In the genomic region with DNA sequence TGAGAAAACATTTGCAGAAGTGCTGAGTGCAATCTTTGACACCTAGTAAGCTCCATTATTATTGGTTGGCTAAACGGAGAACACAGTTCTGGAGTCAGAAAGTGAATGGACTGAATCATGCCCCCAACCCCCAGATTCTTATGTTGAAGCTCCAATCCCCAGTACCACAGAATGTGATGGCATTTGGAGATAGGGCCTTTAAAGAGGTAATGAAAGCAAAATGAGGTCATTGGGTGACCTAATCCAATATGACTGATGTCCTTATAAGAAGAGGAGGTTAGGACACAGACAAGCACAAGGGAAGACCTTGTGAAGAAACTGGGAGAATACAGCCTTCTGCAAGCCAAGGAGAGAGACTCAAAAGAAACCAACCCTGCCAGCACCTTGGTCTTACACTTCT, we compare ENCODE assay signal across 34 cellular contexts.
DNase-seq lines count a peak whose midpoint lies in the region; ATAC-seq and TF ChIP-seq lines count a peak whose summit lies in the region.
"Had no signal": no experiment of that assay in that cellular context is flagged by ENCODE, and none has a peak within 500 bp of the region (broad histone marks: within the 10 kb centered on the region; RNA-seq: fewer than 3 reads in every experiment).

No MANE protein-coding gene starts in this region.

- no peak overlapping the region for H3K14ac ChIP-seq in trophoblast cell (ENCODE audit: low read length)

- no peak overlapping the region for H3K4me2 ChIP-seq in trophoblast cell (ENCODE audit: low read length)
- H3K4me2 ChIP-seq: GM23338 had no signal

- H3K36me3 ChIP-seq in trophoblast cell (ENCODE audit: control insufficient read depth in 1 of 2, insufficient read depth in 2 of 2, low read length in 2 of 2) (peaks cover 2% of the 10 kb centered on the region in 2 experiments), breast epithelium (no peaks in the 10 kb centered on the region)
- H3K36me3 ChIP-seq: esophagus muscularis mucosa, right lobe of liver had no signal

- peaks cover 3 to 8% of the 10 kb centered on the region in 2 experiments for H3K4me1 ChIP-seq in trophoblast cell (ENCODE audit: control insufficient read depth in 1 of 2, insufficient read depth in 2 of 2, low read length in 2 of 2)
- H3K4me1 ChIP-seq in breast epithelium: no peaks in the 10 kb centered on the region
- H3K4me1 ChIP-seq: right lobe of liver had no signal

- H3K4me3 ChIP-seq in trophoblast cell (ENCODE audit: low read depth, low read length) (no peak overlapping the region), breast epithelium (no peak overlapping the region)
- H3K4me3 ChIP-seq: esophagus muscularis mucosa, GM12878, GM23338, right lobe of liver, suprapubic skin had no signal

- no peak overlapping the region for H3K27ac Mint-ChIP-seq in activated T-helper 17 cell treated with anti-CD3 and anti-CD28 coated beads, Interleukin-2, amount 50 U/mL, for 72 hours
- H3K27ac Mint-ChIP-seq: activated naive CD4-positive, alpha-beta T cell treated with anti-CD3 and anti-CD28 coated beads, Interleukin-2, amount 50 U/mL, for 24 hours; activated T-helper 1 cell treated with anti-CD3 and anti-CD28 coated beads, Interleukin-12 subunit alpha, Interleukin-12 subunit beta, Interleukin-2, Interleukin-4 antibody, amounts not matched to agents 30 ng/mL and 10 ng/mL and 1 ng/mL, durations not matched to agents 14 hours and 24 hours and 36 hours; endodermal cell; GM23338; memory B cell; stimulated activated naive B cell treated with anti-CD40 and anti-IgM and Interleukin-4, amounts not matched to agents 10 μg/mL and 1 μg/mL and 100 μg/mL, for 72 hours; T-helper 1 cell treated with Interleukin-12 subunit alpha and Interleukin-12 subunit beta and Interleukin-4 antibody, amounts not matched to agents 30 μg/mL and 1 μg/mL, for 36 hours had no signal

- H3K9me3 Mint-ChIP-seq in activated T-helper 17 cell treated with anti-CD3 and anti-CD28 coated beads, Interleukin-2, amount 50 U/mL, for 72 hours: peaks cover 4% of the 10 kb centered on the region
- H3K9me3 Mint-ChIP-seq: activated naive CD4-positive, alpha-beta T cell treated with anti-CD3 and anti-CD28 coated beads, Interleukin-2, amount 50 U/mL, for 24 hours had no signal

- no peak overlapping the region for H2BK5ac ChIP-seq in trophoblast cell (ENCODE audit: low read depth, low read length, poor library complexity)

- H2BK12ac ChIP-seq in trophoblast cell (ENCODE audit: low read length): no peak overlapping the region

- DNase-seq in ELR (ENCODE audit: low read depth): peak; percentile 63
- peak; percentile 83 for DNase-seq in M059J (ENCODE audit: low read depth)
- peak; percentile 37 to 74 for DNase-seq in trophoblast cell
- DNase-seq in amniotic stem cell (lab: John Stamatoyannopoulos, UW): no peak
- no peak for DNase-seq in breast epithelium (ENCODE audit: low spot score in 2 of 2)
- no peak for DNase-seq in activated CD4-positive, CD25-positive, alpha-beta regulatory T cell (lab: John Stamatoyannopoulos, UW)
- DNase-seq: activated CD4-positive, alpha-beta T cell treated with anti-CD3 and anti-CD28 coated beads, Interleukin-2, amount 50 U/mL, for 1 hour; anterior cingulate cortex; caudate nucleus; cortex of kidney; DMS79 treated with DMSO at 0.1 percent for 48 hours; endodermal cell; Kasumi-1; kidney glomerular epithelial cell; NCI-H1092 treated with DMSO at 0.1 percent for 48 hours; NCI-H187 treated with DMSO at 0.1 percent for 48 hours; NCI-H524 treated with DMSO at 0.1 percent for 48 hours; posterior cingulate gyrus; right lobe of liver; RPMI8226; stimulated activated CD4-positive, alpha-beta T cell treated with anti-CD3 and anti-CD28 coated beads, Interleukin-4, amount 100 ng/mL, for 4 hours; stimulated activated naive B cell treated with anti-CD40 and anti-IgM and Interleukin-4, amounts not matched to agents 10 μg/mL and 1 μg/mL and 100 μg/mL, for 72 hours had no signal

- no peak for TF ChIP-seq POLR2A in breast epithelium (IDR thresholded peaks at IDR 0.05)

- H2AK5ac ChIP-seq in trophoblast cell (ENCODE audit: low read length): no peak overlapping the region

- no peak for TF ChIP-seq CTCF in breast epithelium (IDR thresholded peaks at IDR 0.05)

- H3K9me3 ChIP-seq in trophoblast cell (ENCODE audit: insufficient read depth, low read depth, low read length) (peaks cover 1% of the 10 kb centered on the region), breast epithelium (peaks cover 0 to 4% of the 10 kb centered on the region in 2 donors)
- H3K9me3 ChIP-seq: esophagus muscularis mucosa, right lobe of liver had no signal

- no peak overlapping the region for H2BK120ac ChIP-seq in trophoblast cell (ENCODE audit: insufficient read depth, low read length, poor library complexity)

- no peak overlapping the region for H3K23ac ChIP-seq in trophoblast cell (ENCODE audit: low read length)

- ATAC-seq in activated T-helper 17 cell treated with anti-CD3 and anti-CD28 coated beads, Interleukin-2, amount 50 U/mL, for 72 hours (replicated peaks): peak; percentile 33
- ATAC-seq in HG02885 (IDR thresholded peaks at IDR 0.05; ENCODE audit: poor library complexity, unreplicated experiment): no peak
- ATAC-seq: GM12878; GM23338; right lobe of liver; stimulated activated naive B cell treated with anti-CD40 and anti-IgM and Interleukin-4, amounts not matched to agents 10 μg/mL and 1 μg/mL and 100 μg/mL, for 72 hours had no signal

- peaks cover 15% of the 10 kb centered on the region for H3K36me3 Mint-ChIP-seq in activated T-helper 17 cell treated with anti-CD3 and anti-CD28 coated beads, Interleukin-2, amount 50 U/mL, for 72 hours (ENCODE audit: low read depth)

- H3K4me3 Mint-ChIP-seq in activated T-helper 17 cell treated with anti-CD3 and anti-CD28 coated beads, Interleukin-2, amount 50 U/mL, for 72 hours: no peak overlapping the region
- H3K4me3 Mint-ChIP-seq: activated naive CD4-positive, alpha-beta T cell treated with anti-CD3 and anti-CD28 coated beads, Interleukin-2, amount 50 U/mL, for 24 hours; activated T-helper 1 cell treated with anti-CD3 and anti-CD28 coated beads, Interleukin-12 subunit alpha, Interleukin-12 subunit beta, Interleukin-2, Interleukin-4 antibody, amounts not matched to agents 30 ng/mL and 10 ng/mL and 1 ng/mL, durations not matched to agents 14 hours and 24 hours and 36 hours; endodermal cell; GM23338; memory B cell; stimulated activated naive B cell treated with anti-CD40 and anti-IgM and Interleukin-4, amounts not matched to agents 10 μg/mL and 1 μg/mL and 100 μg/mL, for 72 hours; T-helper 1 cell treated with Interleukin-12 subunit alpha and Interleukin-12 subunit beta and Interleukin-4 antibody, amounts not matched to agents 30 μg/mL and 1 μg/mL, for 36 hours had no signal

- H4K8ac ChIP-seq in trophoblast cell (ENCODE audit: low read depth, low read length): no peak overlapping the region

- no peak overlapping the region for H4K91ac ChIP-seq in trophoblast cell (ENCODE audit: low read depth, low read length)

- H2AFZ ChIP-seq in trophoblast cell (ENCODE audit: insufficient read depth, low read length, poor library complexity): no peak overlapping the region
- H2AFZ ChIP-seq: GM23338 had no signal

- intact Hi-C loops in breast epithelium (cut with DNase I; ENCODE audit: low total_unique reads): loop anchor here (10.0 kb wide), 1 partner anchor 1149 kb away; no protein-coding TSS in a partner anchor

- H3K27me3 Mint-ChIP-seq in activated T-helper 17 cell treated with anti-CD3 and anti-CD28 coated beads, Interleukin-2, amount 50 U/mL, for 72 hours: no peaks in the 10 kb centered on the region
- H3K27me3 Mint-ChIP-seq: activated naive CD4-positive, alpha-beta T cell treated with anti-CD3 and anti-CD28 coated beads, Interleukin-2, amount 50 U/mL, for 24 hours; memory B cell; stimulated activated naive B cell treated with anti-CD40 and anti-IgM and Interleukin-4, amounts not matched to agents 10 μg/mL and 1 μg/mL and 100 μg/mL, for 72 hours had no signal

- H3K79me2 ChIP-seq in trophoblast cell (ENCODE audit: control insufficient read depth, insufficient read depth, low read length, poor library complexity): no peaks in the 10 kb centered on the region

- peaks cover 9% of the 10 kb centered on the region for H3K79me1 ChIP-seq in trophoblast cell (ENCODE audit: low read length)

- H3K27ac ChIP-seq in trophoblast cell (ENCODE audit: low read depth, low read length): no peak overlapping the region
- peak overlapping the region in 1 of 2 donors; percentile 4 for H3K27ac ChIP-seq in breast epithelium
- H3K27ac ChIP-seq: C4-2B, right lobe of liver, suprapubic skin, VCaP had no signal

- H3K27me3 ChIP-seq in trophoblast cell (ENCODE audit: insufficient read depth, low read length) (no peaks in the 10 kb centered on the region), breast epithelium (no peaks in the 10 kb centered on the region)
- H3K27me3 ChIP-seq: esophagus muscularis mucosa, right lobe of liver, suprapubic skin had no signal

- H3K4me1 Mint-ChIP-seq in activated T-helper 17 cell treated with anti-CD3 and anti-CD28 coated beads, Interleukin-2, amount 50 U/mL, for 72 hours: no peaks in the 10 kb centered on the region
- H3K4me1 Mint-ChIP-seq: activated naive CD4-positive, alpha-beta T cell treated with anti-CD3 and anti-CD28 coated beads, Interleukin-2, amount 50 U/mL, for 24 hours; GM23338; memory B cell had no signal

- no peak overlapping the region for H3K18ac ChIP-seq in trophoblast cell (ENCODE audit: low read length)

- H3K4ac ChIP-seq in trophoblast cell (ENCODE audit: low read depth, low read length): no peak overlapping the region

- H4K12ac ChIP-seq in trophoblast cell (ENCODE audit: low read depth, low read length): no peak overlapping the region

- WGBS in trophoblast cell (ENCODE audit: extremely low coverage, insufficient coverage, insufficient read length): no CpG with 5 or more reads among the region's 1 CpG

- no peak overlapping the region for H3K9ac ChIP-seq in trophoblast cell (ENCODE audit: low read length)

Comparison
In these comparisons a context has a peak if more than half of its experiments do, and no peak if none do; other contexts are left out.
1. DNase-seq: peak in ELR (single experiment), M059J (single experiment) and trophoblast cell (2 of 2); none in amniotic stem cell (single experiment), breast epithelium (0 of 2) and activated CD4-positive, CD25-positive, alpha-beta regulatory T cell (0 of 4).